Comparison of ENCODE assay signal across 17 cellular contexts in genomic region chr13:67075239-67075638, GRCh38.
DNase-seq lines count a peak whose midpoint lies in the region; ATAC-seq and TF ChIP-seq lines count a peak whose summit lies in the region.
"Had no signal": no experiment of that assay in that cellular context is flagged by ENCODE, and none has a peak within 500 bp of the region (broad histone marks: within the 10 kb centered on the region; RNA-seq: fewer than 3 reads in every experiment).

No MANE protein-coding gene starts in this region.

- intact Hi-C loops in uterus (cut with DNase I; ENCODE audit: low total_unique reads): no loop called here

- no peak overlapping the region for H3K27ac Mint-ChIP-seq in stimulated activated effector memory CD8-positive, alpha-beta T cell treated with anti-CD3 and anti-CD28 coated beads, Interleukin-12 subunit alpha, Interleukin-12 subunit beta, amount 100 ng/mL, for 72 hours
- H3K27ac Mint-ChIP-seq: CD4-positive, CD25-positive, alpha-beta regulatory T cell; nephron progenitor cell; stimulated activated naive CD8-positive, alpha-beta T cell treated with anti-CD3 and anti-CD28 coated beads, Interleukin-15, Interleukin-2, amounts not matched to agents 100 ng/mL and 50 ng/mL, for 24 hours had no signal

- H3K36me3 ChIP-seq in uterus: no peaks in the 10 kb centered on the region

- DNase-seq in AG09319 (ENCODE audit: extremely low read depth, low read depth): no peak
- DNase-seq in LNCaP clone FGC (ENCODE audit: low read depth): no peak
- peak; percentile 10 for DNase-seq in cerebellar cortex (ENCODE audit: low spot score)
- no peak for DNase-seq in DMS79 treated with DMSO at 0.1 percent for 48 hours (lab: John Stamatoyannopoulos, UW)
- no peak for DNase-seq in activated CD4-positive, alpha-beta T cell treated with anti-CD3 and anti-CD28 coated beads, Interleukin-2, amount 50 U/mL, for 48 hours
- DNase-seq in uterus: no peak
- no peak for DNase-seq in stimulated activated effector memory CD8-positive, alpha-beta T cell treated with anti-CD3 and anti-CD28 coated beads, Interleukin-12 subunit alpha, Interleukin-12 subunit beta, amount 100 ng/mL, for 72 hours (ENCODE audit: low spot score in 2 of 2)
- DNase-seq: activated naive CD4-positive, alpha-beta T cell treated with anti-CD3 and anti-CD28 coated beads, Interleukin-2, amount 50 U/mL, for 16 hours; CD4-positive, CD25-positive, alpha-beta regulatory T cell; GOT3; NCI-H446 treated with DMSO at 0.1 percent for 48 hours; nephron progenitor cell; stimulated activated CD4-positive, alpha-beta T cell treated with anti-CD3 and anti-CD28 coated beads, Interleukin-1b, Interleukin-23, amount 100 ng/mL, for 48 hours; SW 1271 had no signal

- ATAC-seq in stimulated activated effector memory CD8-positive, alpha-beta T cell treated with anti-CD3 and anti-CD28 coated beads, Interleukin-12 subunit alpha, Interleukin-12 subunit beta, amount 100 ng/mL, for 72 hours: no peak

- no peaks in the 10 kb centered on the region for H3K9me3 ChIP-seq in uterus

- H3K27me3 ChIP-seq in layer of hippocampus (ENCODE audit: control insufficient read depth, insufficient read depth, low read length): no peaks in the 10 kb centered on the region
- no peaks in the 10 kb centered on the region for H3K27me3 ChIP-seq in uterus

- peak; percentile 15 for TF ChIP-seq CTCF in AG09319 (IDR thresholded peaks at IDR 0.05; ENCODE audit: low read depth, low read length)
- peak; percentile 7; the same call in 1 of the 2 replicates for TF ChIP-seq CTCF in LNCaP clone FGC (IDR thresholded peaks at IDR 0.05; ENCODE audit: control insufficient read depth, extremely low read depth, insufficient read depth)
- TF ChIP-seq CTCF in uterus (IDR thresholded peaks at IDR 0.05): no peak

- H3K4me3 ChIP-seq in LNCaP clone FGC (ENCODE audit: low read depth, low read length) (no peak overlapping the region), uterus (no peak overlapping the region)

- H3K9me3 Mint-ChIP-seq in stimulated activated effector memory CD8-positive, alpha-beta T cell treated with anti-CD3 and anti-CD28 coated beads, Interleukin-12 subunit alpha, Interleukin-12 subunit beta, amount 100 ng/mL, for 72 hours: peaks cover 15% of the 10 kb centered on the region
- H3K9me3 Mint-ChIP-seq: nephron progenitor cell had no signal

- H3K4me1 Mint-ChIP-seq in stimulated activated effector memory CD8-positive, alpha-beta T cell treated with anti-CD3 and anti-CD28 coated beads, Interleukin-12 subunit alpha, Interleukin-12 subunit beta, amount 100 ng/mL, for 72 hours: no peaks in the 10 kb centered on the region
- H3K4me1 Mint-ChIP-seq: CD4-positive, CD25-positive, alpha-beta regulatory T cell had no signal

- TF ChIP-seq POLR2A in uterus (IDR thresholded peaks at IDR 0.05): no peak

- H3K4me1 ChIP-seq in uterus: no peaks in the 10 kb centered on the region

- H3K27ac ChIP-seq in layer of hippocampus (ENCODE audit: low read depth, low read length) (peak overlapping the region; percentile 21), uterus (no peak overlapping the region)
- H3K27ac ChIP-seq: KMS-11 had no signal

- H3K4me3 Mint-ChIP-seq in stimulated activated effector memory CD8-positive, alpha-beta T cell treated with anti-CD3 and anti-CD28 coated beads, Interleukin-12 subunit alpha, Interleukin-12 subunit beta, amount 100 ng/mL, for 72 hours: no peak overlapping the region
- H3K4me3 Mint-ChIP-seq: CD4-positive, CD25-positive, alpha-beta regulatory T cell; nephron progenitor cell; stimulated activated naive CD8-positive, alpha-beta T cell treated with anti-CD3 and anti-CD28 coated beads, Interleukin-15, Interleukin-2, amounts not matched to agents 100 ng/mL and 50 ng/mL, for 24 hours had no signal

- no peaks in the 10 kb centered on the region for H3K36me3 Mint-ChIP-seq in stimulated activated effector memory CD8-positive, alpha-beta T cell treated with anti-CD3 and anti-CD28 coated beads, Interleukin-12 subunit alpha, Interleukin-12 subunit beta, amount 100 ng/mL, for 72 hours
- H3K36me3 Mint-ChIP-seq: CD4-positive, CD25-positive, alpha-beta regulatory T cell had no signal

Comparison
In these comparisons a context has a peak if more than half of its experiments do, and no peak if none do; other contexts are left out.
1. CTCF ChIP-seq: peak in AG09319 (single experiment) and LNCaP clone FGC (single experiment); none in uterus (0 of 4).